Comparison of ENCODE assay signal across 8 cellular contexts in the genomic region with DNA sequence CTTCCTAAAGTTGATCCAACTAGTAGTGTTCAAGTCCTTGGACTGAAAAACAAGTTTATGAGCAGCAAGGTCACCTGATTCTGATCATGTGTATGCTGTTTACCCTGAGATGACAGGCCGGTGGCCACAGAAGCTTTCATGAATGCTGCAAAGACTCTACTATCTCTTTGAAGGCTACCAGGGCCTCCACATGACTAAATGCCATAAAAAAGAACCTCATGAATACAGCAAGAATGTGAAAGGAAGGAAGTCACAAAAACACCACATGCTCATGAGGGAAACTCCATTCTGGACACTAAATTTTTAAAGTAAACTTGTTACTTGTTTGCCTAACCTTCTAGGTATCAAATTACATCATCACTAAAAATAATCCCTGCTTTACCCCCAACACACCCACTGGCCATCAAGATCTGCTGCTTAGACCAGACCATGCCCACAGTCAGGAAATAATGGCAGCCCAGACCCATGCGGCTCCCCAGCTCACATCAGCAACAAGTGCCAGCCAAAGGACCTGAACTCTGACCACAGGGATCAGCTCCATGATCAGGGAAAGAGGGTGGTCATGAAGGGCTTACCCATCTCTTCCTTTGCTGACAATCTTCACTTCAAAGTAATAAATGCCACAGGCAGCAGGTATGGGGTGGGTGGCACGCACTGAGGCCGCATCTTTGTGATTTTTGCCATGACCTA. TPM values are rescaled to one million over a fixed set of nuclear protein-coding genes. Genes with fewer than 3 reads are reported as not detected.
DNase-seq lines count a peak whose midpoint lies in the region; ATAC-seq and TF ChIP-seq lines count a peak whose summit lies in the region.

No MANE protein-coding gene starts in this region.

- no peaks in the 10 kb centered on the region for H3K9me3 Mint-ChIP-seq in CD8-positive, alpha-beta T cell
- H3K9me3 Mint-ChIP-seq in neural crest cell: no peaks in the 10 kb centered on the region

- H3K36me3 ChIP-seq in CD8-positive, alpha-beta T cell (ENCODE audit: insufficient read depth, low read length): peaks cover 4% of the 10 kb centered on the region
- H3K36me3 ChIP-seq in NT2/D1 (ENCODE audit: insufficient read depth, insufficient read length, low read length): peaks cover 48% of the 10 kb centered on the region
- H3K36me3 ChIP-seq in effector memory CD4-positive, alpha-beta T cell (ENCODE audit: control insufficient read depth, insufficient read depth, low read length): no peaks in the 10 kb centered on the region

- no peak for ATAC-seq in CD8-positive, alpha-beta T cell
- no peak for ATAC-seq in HG03025 (IDR thresholded peaks at IDR 0.05; ENCODE audit: low FRiP score, unreplicated experiment)
- ATAC-seq in GM19035 (IDR thresholded peaks at IDR 0.05; ENCODE audit: unreplicated experiment): no peak
- ATAC-seq in GM18870 (IDR thresholded peaks at IDR 0.05; ENCODE audit: unreplicated experiment): no peak

- intact Hi-C loops in CD8-positive, alpha-beta T cell (cut with DNase I, micrococcal nuclease): loop anchor here in 1 of 2 experiments (5.0 kb wide), 1 partner anchor 132 kb away; a partner anchor contains a TSS

- no peaks in the 10 kb centered on the region for H3K27me3 Mint-ChIP-seq in CD8-positive, alpha-beta T cell (ENCODE audit: low read depth)
- no peaks in the 10 kb centered on the region for H3K27me3 Mint-ChIP-seq in neural crest cell (ENCODE audit: low read depth)

- DNase-seq in CD8-positive, alpha-beta T cell: no peak
- DNase-seq in NT2/D1 (ENCODE audit: low read depth, low spot score) (no peak), neural crest cell (ENCODE audit: low read depth, low spot score) (no peak), medulla oblongata (ENCODE audit: extremely low spot score) (no peak)
- DNase-seq in effector memory CD4-positive, alpha-beta T cell: no peak

- no peak for TF ChIP-seq CTCF in CD8-positive, alpha-beta T cell (IDR thresholded peaks at IDR 0.05)
- no peak for TF ChIP-seq CTCF in neural crest cell (conservative IDR thresholded peaks at IDR 0.05)

- no peak overlapping the region for H3K27ac ChIP-seq in CD8-positive, alpha-beta T cell (ENCODE audit: low read depth, low read length)
- no peak overlapping the region for H3K27ac ChIP-seq in effector memory CD4-positive, alpha-beta T cell (ENCODE audit: insufficient read depth, low read length, poor library complexity, severe bottlenecking)

- peaks cover 60% of the 10 kb centered on the region for H3K4me1 Mint-ChIP-seq in CD8-positive, alpha-beta T cell (ENCODE audit: low read depth)
- peaks cover 28% of the 10 kb centered on the region for H3K4me1 Mint-ChIP-seq in neural crest cell

- CTCF ChIA-PET in CD8-positive, alpha-beta T cell (lab: Charles Lee): interaction anchor here (5.3 kb wide), 1 partner anchor 11 kb away, joined by 48 read pairs; no protein-coding TSS in a partner anchor

- no peaks in the 10 kb centered on the region for H3K9me3 ChIP-seq in CD8-positive, alpha-beta T cell (ENCODE audit: low read length)
- H3K9me3 ChIP-seq in NT2/D1 (ENCODE audit: insufficient read depth, low read length): no peaks in the 10 kb centered on the region
- no peaks in the 10 kb centered on the region for H3K9me3 ChIP-seq in effector memory CD4-positive, alpha-beta T cell (ENCODE audit: control insufficient read depth, low read length)

- peak overlapping the region; percentile 89 for H3K4me3 ChIP-seq in CD8-positive, alpha-beta T cell (ENCODE audit: low read depth, low read length)
- peak overlapping the region; percentile 93 for H3K4me3 ChIP-seq in NT2/D1 (ENCODE audit: insufficient read length, low read depth)
- H3K4me3 ChIP-seq in effector memory CD4-positive, alpha-beta T cell (ENCODE audit: insufficient read depth, low read depth, low read length, poor library complexity, severe bottlenecking): peak overlapping the region; percentile 98

- H3K27me3 ChIP-seq in CD8-positive, alpha-beta T cell (ENCODE audit: insufficient read depth, low read length): no peaks in the 10 kb centered on the region
- H3K27me3 ChIP-seq in NT2/D1 (ENCODE audit: insufficient read depth, insufficient read length): no peaks in the 10 kb centered on the region
- no peaks in the 10 kb centered on the region for H3K27me3 ChIP-seq in effector memory CD4-positive, alpha-beta T cell (replicated peaks; ENCODE audit: control insufficient read depth, insufficient read depth, low read length, poor library complexity, severe bottlenecking)

- H3K4me1 ChIP-seq in CD8-positive, alpha-beta T cell (ENCODE audit: insufficient read depth, low read length): peaks cover 51% of the 10 kb centered on the region
- peaks cover 7% of the 10 kb centered on the region for H3K4me1 ChIP-seq in NT2/D1 (ENCODE audit: insufficient read depth, insufficient read length)
- H3K4me1 ChIP-seq in effector memory CD4-positive, alpha-beta T cell (ENCODE audit: control insufficient read depth, insufficient read depth, low read length, poor library complexity, severe bottlenecking): peaks cover 36% of the 10 kb centered on the region

- peaks cover 31% of the 10 kb centered on the region for H3K36me3 Mint-ChIP-seq in CD8-positive, alpha-beta T cell
- H3K36me3 Mint-ChIP-seq in neural crest cell (ENCODE audit: low read depth): no peaks in the 10 kb centered on the region

- peak overlapping the region; percentile 92 for H3K9ac ChIP-seq in NT2/D1 (ENCODE audit: insufficient read length, low read depth)

- peak overlapping the region; percentile 76 for H3K27ac Mint-ChIP-seq in CD8-positive, alpha-beta T cell
- H3K27ac Mint-ChIP-seq in neural crest cell (ENCODE audit: unreplicated experiment): peak overlapping the region; percentile 90

- POLR2A ChIA-PET in CD8-positive, alpha-beta T cell (lab: Charles Lee): no interaction called here

- peak overlapping the region; percentile 95 for H3K4me3 Mint-ChIP-seq in CD8-positive, alpha-beta T cell
- H3K4me3 Mint-ChIP-seq in neural crest cell: peak overlapping the region; percentile 99

RNA-seq across cellular contexts. Expression of a gene that starts 1.4 kb away (rescaled TPM):
- 10 to 100 TPM; 14.6 to 14.8 TPM for total RNA-seq in CD8-positive, alpha-beta T cell
- total RNA-seq in neural crest cell: 21.7 and 22.1 TPM in 2 replicates

RNA-seq across cellular contexts. Expression of a gene that starts 1.7 kb away (rescaled TPM):
- under 1 TPM; 0.31 to 0.41 TPM for total RNA-seq in CD8-positive, alpha-beta T cell
- 6.6 and 7.5 TPM in 2 replicates for total RNA-seq in neural crest cell

RNA-seq across cellular contexts. Expression of a gene that starts 37.1 kb away (rescaled TPM):
- 10 to 100 TPM; 25.1 to 26.0 TPM for total RNA-seq in CD8-positive, alpha-beta T cell
- 46.2 and 46.7 TPM in 2 replicates for total RNA-seq in neural crest cell

RNA-seq across cellular contexts. Expression of a gene that starts 41.7 kb away (rescaled TPM):
- total RNA-seq in CD8-positive, alpha-beta T cell: 10 to 100 TPM; 23.6 to 23.7 TPM
- total RNA-seq in neural crest cell: 185 and 191 TPM in 2 replicates

RNA-seq across cellular contexts. Expression of a gene that starts 42.5 kb away (rescaled TPM):
- 10 to 100 TPM; 67.7 to 72.3 TPM for total RNA-seq in CD8-positive, alpha-beta T cell
- total RNA-seq in neural crest cell: 78.2 and 83.5 TPM in 2 replicates
